Comparison of ENCODE assay signal across 5 cellular contexts in the genomic region with DNA sequence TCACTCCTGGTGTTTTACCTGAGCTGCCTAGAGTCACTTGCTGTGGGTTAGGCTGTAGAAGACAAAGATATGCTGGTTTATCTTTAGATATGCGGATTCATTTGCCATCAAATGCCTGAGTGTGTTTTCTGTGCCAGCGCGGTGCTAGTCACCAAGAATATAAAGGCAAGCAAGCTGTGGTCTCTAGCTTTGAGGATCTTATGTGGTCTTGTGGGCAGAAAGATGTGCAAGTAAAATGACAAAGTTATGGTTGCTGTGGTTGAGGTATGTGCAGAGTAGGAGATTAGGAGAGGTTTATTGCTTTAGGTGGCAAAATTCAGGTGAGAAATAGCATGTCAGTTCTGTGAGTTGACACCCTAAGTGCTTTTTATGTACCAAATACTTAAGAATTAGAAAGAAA.
"Had no signal": no experiment of that assay in that cellular context is flagged by ENCODE, and none has a peak within 500 bp of the region (broad histone marks: within the 10 kb centered on the region; RNA-seq: fewer than 3 reads in every experiment).

No MANE protein-coding gene starts in this region.

- DNase-seq: H9, HCEC 1CT, IMR-90, KBM-7 had no signal

- H3K4me3 ChIP-seq: GM23338 had no signal

- H3K4me3 Mint-ChIP-seq: GM23338, H9 had no signal

- ATAC-seq: GM23338 had no signal

- H3K27ac Mint-ChIP-seq: GM23338, H9 had no signal

- H3K9me3 Mint-ChIP-seq: GM23338, H9 had no signal
